8 cellular contexts compared by ENCODE assay signal in genomic region chr9:130940693-130941576, GRCh38. TPM values are rescaled to one million over a fixed set of nuclear protein-coding genes. Genes with fewer than 3 reads are reported as not detected.
DNase-seq lines count a peak whose midpoint lies in the region; ATAC-seq and TF ChIP-seq lines count a peak whose summit lies in the region.

No MANE protein-coding gene starts in this region.

- ATAC-seq in activated CD8-positive, alpha-beta T cell treated with anti-CD3 and anti-CD28 coated beads, Interleukin-2, amount 10 ng/mL, durations not matched to agents 7 days and 5 days = peak; percentile 82
- peak; percentile 79 for ATAC-seq in effector memory CD8-positive, alpha-beta T cell (replicated peaks)
- ATAC-seq in GM21528 (IDR thresholded peaks at IDR 0.05; ENCODE audit: low FRiP score, unreplicated experiment) = no peak

- TF ChIP-seq CTCF in AG04449 (IDR thresholded peaks at IDR 0.05; ENCODE audit: insufficient read depth, low read length, missing control alignments) = peak; percentile 84

- no peak for DNase-seq in AG04449 (ENCODE audit: low read depth, low spot score)
- peak; percentile 92 for DNase-seq in GM19240 (ENCODE audit: insufficient read length, low spot score)
- peak; percentile 84 for DNase-seq in NCI-H2171 treated with DMSO at 0.1 percent for 48 hours (lab: John Stamatoyannopoulos, UW)
- peak; percentile 80 for DNase-seq in activated CD8-positive, alpha-beta T cell treated with anti-CD3 and anti-CD28 coated beads, Interleukin-2, amount 10 ng/mL, durations not matched to agents 7 days and 5 days
- peak; percentile 54 to 70 (median 60) for DNase-seq in effector memory CD8-positive, alpha-beta T cell
- DNase-seq in middle frontal gyrus (ENCODE audit: extremely low spot score, low spot score) = peak; percentile 5
- DNase-seq in stimulated activated CD8-positive, alpha-beta memory T cell treated with anti-CD3 and anti-CD28 coated beads, Interleukin-7, amount 100 ng/mL, for 24 hours (ENCODE audit: low read depth) = peak; percentile 43

- peaks cover 41% of the 10 kb centered on the region for H3K27me3 Mint-ChIP-seq in activated CD8-positive, alpha-beta T cell treated with anti-CD3 and anti-CD28 coated beads, Interleukin-2, amount 10 ng/mL, durations not matched to agents 7 days and 5 days (ENCODE audit: low read depth)
- H3K27me3 Mint-ChIP-seq in effector memory CD8-positive, alpha-beta T cell = peaks cover 61 to 79% of the 10 kb centered on the region in 2 donors

- no peaks in the 10 kb centered on the region for H3K36me3 Mint-ChIP-seq in activated CD8-positive, alpha-beta T cell treated with anti-CD3 and anti-CD28 coated beads, Interleukin-2, amount 10 ng/mL, durations not matched to agents 7 days and 5 days (ENCODE audit: low read depth)
- H3K36me3 Mint-ChIP-seq in effector memory CD8-positive, alpha-beta T cell (ENCODE audit: insufficient read depth) = peaks cover under 1% of the 10 kb centered on the region

- H3K9me3 Mint-ChIP-seq in activated CD8-positive, alpha-beta T cell treated with anti-CD3 and anti-CD28 coated beads, Interleukin-2, amount 10 ng/mL, durations not matched to agents 7 days and 5 days (ENCODE audit: insufficient read depth) = no peaks in the 10 kb centered on the region
- no peaks in the 10 kb centered on the region for H3K9me3 Mint-ChIP-seq in effector memory CD8-positive, alpha-beta T cell

- POLR2A ChIA-PET in AG04449 (lab: Yijun Ruan, JAX) = no interaction called here
- POLR2A ChIA-PET in activated CD8-positive, alpha-beta T cell treated with anti-CD3 and anti-CD28 coated beads, Interleukin-2, amount 10 ng/mL, durations not matched to agents 7 days and 5 days (lab: Charles Lee) = no interaction called here

- no peak overlapping the region for H3K4me3 Mint-ChIP-seq in activated CD8-positive, alpha-beta T cell treated with anti-CD3 and anti-CD28 coated beads, Interleukin-2, amount 10 ng/mL, durations not matched to agents 7 days and 5 days
- H3K4me3 Mint-ChIP-seq in effector memory CD8-positive, alpha-beta T cell = peak overlapping the region; percentile 49 to 56

- CTCF ChIA-PET in AG04449 (lab: Yijun Ruan, JAX) = interaction anchor here (1.0 kb wide), 1 partner anchor 71 kb away, joined by 5 read pairs; no protein-coding TSS in a partner anchor
- CTCF ChIA-PET in activated CD8-positive, alpha-beta T cell treated with anti-CD3 and anti-CD28 coated beads, Interleukin-2, amount 10 ng/mL, durations not matched to agents 7 days and 5 days (lab: Charles Lee) = no interaction called here

- no peak overlapping the region for H3K4me3 ChIP-seq in AG04449 (ENCODE audit: low read depth, low read length)

- peaks cover 12% of the 10 kb centered on the region for H3K4me1 Mint-ChIP-seq in activated CD8-positive, alpha-beta T cell treated with anti-CD3 and anti-CD28 coated beads, Interleukin-2, amount 10 ng/mL, durations not matched to agents 7 days and 5 days (ENCODE audit: low read depth)
- peaks cover 10 to 12% of the 10 kb centered on the region in 2 donors for H3K4me1 Mint-ChIP-seq in effector memory CD8-positive, alpha-beta T cell (ENCODE audit: low read depth in 2 of 2)

- no peak overlapping the region for H3K27ac Mint-ChIP-seq in activated CD8-positive, alpha-beta T cell treated with anti-CD3 and anti-CD28 coated beads, Interleukin-2, amount 10 ng/mL, durations not matched to agents 7 days and 5 days
- no peak overlapping the region for H3K27ac Mint-ChIP-seq in effector memory CD8-positive, alpha-beta T cell

RNA-seq across cellular contexts. Expression of gene FIBCD1, which starts 1.9 kb away (rescaled TPM):
- total RNA-seq in activated CD8-positive, alpha-beta T cell treated with anti-CD3 and anti-CD28 coated beads, Interleukin-2, amount 10 ng/mL, durations not matched to agents 7 days and 5 days = not detected

RNA-seq across cellular contexts. Expression of gene QRFP, which starts 44.3 kb away (rescaled TPM):
- not detected for total RNA-seq in activated CD8-positive, alpha-beta T cell treated with anti-CD3 and anti-CD28 coated beads, Interleukin-2, amount 10 ng/mL, durations not matched to agents 7 days and 5 days
